In genomic region chr11:3738723-3739122, GRCh38 we compare ENCODE assay signal across 21 cellular contexts. TPM values are rescaled to one million over a fixed set of nuclear protein-coding genes. Genes with fewer than 3 reads are reported as not detected.
DNase-seq lines count a peak whose midpoint lies in the region; ATAC-seq lines count a peak whose summit lies in the region.
"Had no signal": no experiment of that assay in that cellular context is flagged by ENCODE, and none has a peak within 500 bp of the region (broad histone marks: within the 10 kb centered on the region; RNA-seq: fewer than 3 reads in every experiment).

No MANE protein-coding gene starts in this region.

- peaks cover 26 to 77% (median 48%) of the 10 kb centered on the region in 5 donors for H3K36me3 ChIP-seq in subcutaneous abdominal adipose tissue (ENCODE audit: control insufficient read depth in 5 of 5, insufficient read depth in 5 of 5, low read length in 5 of 5)
- H3K36me3 ChIP-seq: BE2C had no signal

- no peak overlapping the region for H3K4me3 Mint-ChIP-seq in activated T-cell treated with anti-CD3 and anti-CD28 coated beads, Interleukin-2, amount 50 U/mL, for 72 hours

- H3K4me1 Mint-ChIP-seq in activated T-cell treated with anti-CD3 and anti-CD28 coated beads, Interleukin-2, amount 50 U/mL, for 72 hours (ENCODE audit: low read depth) = no peaks in the 10 kb centered on the region

- H3K4me3 ChIP-seq in subcutaneous abdominal adipose tissue (ENCODE audit: low read depth in 1 of 5, low read length in 5 of 5) = no peak overlapping the region
- H3K4me3 ChIP-seq: A549 had no signal

- H3K27me3 Mint-ChIP-seq in activated T-cell treated with anti-CD3 and anti-CD28 coated beads, Interleukin-2, amount 50 U/mL, for 72 hours (ENCODE audit: low read depth) = no peaks in the 10 kb centered on the region

- H3K4me1 ChIP-seq in subcutaneous abdominal adipose tissue (ENCODE audit: control insufficient read depth in 5 of 5, insufficient read depth in 5 of 5, low read length in 5 of 5) = peaks cover 0 to 9% (median 2%) of the 10 kb centered on the region in 5 donors
- H3K4me1 ChIP-seq: A549, BE2C had no signal

- H3K9me3 ChIP-seq in subcutaneous abdominal adipose tissue (ENCODE audit: control insufficient read depth in 5 of 5, low read length in 5 of 5) = no peaks in the 10 kb centered on the region
- H3K9me3 ChIP-seq: A549, BE2C had no signal

- peaks cover 13 to 38% of the 10 kb centered on the region in 2 donors for H3K36me3 Mint-ChIP-seq in activated T-cell treated with anti-CD3 and anti-CD28 coated beads, Interleukin-2, amount 50 U/mL, for 72 hours (ENCODE audit: insufficient read depth in 2 of 2)

- ATAC-seq in activated T-cell treated with anti-CD3 and anti-CD28 coated beads, Interleukin-2, amount 50 U/mL, for 72 hours (replicated peaks in 1 of 2) = no peak
- ATAC-seq: A549, HepG2 had no signal

- DNase-seq in activated T-cell treated with anti-CD3 and anti-CD28 coated beads, Interleukin-2, amount 50 U/mL, for 72 hours = no peak
- DNase-seq in activated T-cell treated with anti-CD3 and anti-CD28 coated beads, Interleukin-2, amount 50 U/mL, for 1 hour = no peak
- DNase-seq in LHCN-M2 (ENCODE audit: low read depth) (peak; percentile 1), fibroblast of gingiva (ENCODE audit: low read depth) (peak; percentile 2), DMS53 (lab: John Stamatoyannopoulos, UW) (no peak), SW480 (ENCODE audit: low spot score) (no peak)
- DNase-seq: BE2C; DMS79; H7; KBM-7; NCI-H1105 treated with DMSO at 0.1 percent for 48 hours; NCI-H2029 treated with DMSO at 0.1 percent for 48 hours; NCI-H226; NCI-H524; NCI-H774; NK-92 treated with Interleukin-12 subunit alpha and Interleukin-12 subunit beta, amount 100 ng/mL, for 24 hours; SIG-M5 had no signal

- no peak overlapping the region for H3K9ac ChIP-seq in subcutaneous abdominal adipose tissue (ENCODE audit: low read length in 5 of 5)

- H3K27ac Mint-ChIP-seq in activated T-cell treated with anti-CD3 and anti-CD28 coated beads, Interleukin-2, amount 50 U/mL, for 72 hours = peak overlapping the region; percentile 65

- H3K27me3 ChIP-seq in subcutaneous abdominal adipose tissue (ENCODE audit: control insufficient read depth in 5 of 5, insufficient read depth in 4 of 5, low read length in 5 of 5) = no peaks in the 10 kb centered on the region
- H3K27me3 ChIP-seq: BE2C had no signal

- no peaks in the 10 kb centered on the region for H3K9me3 Mint-ChIP-seq in activated T-cell treated with anti-CD3 and anti-CD28 coated beads, Interleukin-2, amount 50 U/mL, for 72 hours

- peak overlapping the region; percentile 55 for H3K27ac ChIP-seq in subcutaneous abdominal adipose tissue (ENCODE audit: low read depth, low read length)
- H3K27ac ChIP-seq: A549, HL-60 had no signal

RNA-seq across cellular contexts. Expression of gene NUP98, which starts 58.6 kb away (rescaled TPM):
- 100 to 1,000 TPM; 141 to 149 TPM for total RNA-seq in activated T-cell treated with anti-CD3 and anti-CD28 coated beads, Interleukin-2, amount 50 U/mL, for 72 hours
- total RNA-seq in LHCN-M2 (2014; rRNA removed) = 121 and 126 TPM in 2 replicates
- polyA plus RNA-seq in LHCN-M2 (2012) = 35.4 TPM

Comparison
In these comparisons a context has a peak if more than half of its experiments do, and no peak if none do; other contexts are left out.
1. DNase-seq: peak in LHCN-M2 (single experiment) and fibroblast of gingiva (single experiment); none in activated T-cell treated with anti-CD3 and anti-CD28 coated beads, Interleukin-2, amount 50 U/mL, for 72 hours (0 of 2), activated T-cell treated with anti-CD3 and anti-CD28 coated beads, Interleukin-2, amount 50 U/mL, for 1 hour (single experiment), DMS53 (single experiment) and SW480 (single experiment).